28 cellular contexts compared by ENCODE assay signal in the genomic region with DNA sequence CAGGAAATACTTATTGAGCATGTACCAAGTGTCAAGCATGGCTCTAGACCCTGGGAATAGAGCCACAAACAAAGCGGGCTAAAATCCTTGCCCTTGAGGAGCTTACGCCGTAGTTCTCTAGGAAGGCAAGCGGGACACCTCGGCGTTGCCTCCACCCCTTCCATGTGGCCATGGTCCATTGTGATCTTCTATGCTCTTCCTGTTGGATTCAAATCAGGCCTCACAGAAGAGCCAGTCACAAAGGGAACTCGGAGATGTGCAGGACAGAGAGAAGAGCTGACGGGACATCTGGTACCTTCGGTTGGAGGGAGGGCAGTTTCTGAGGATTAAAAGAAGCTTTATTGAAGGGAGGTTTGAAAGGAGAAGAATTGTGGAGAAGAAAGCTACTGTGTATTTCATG.
DNase-seq lines count a peak whose midpoint lies in the region; ATAC-seq, FAIRE-seq and TF ChIP-seq lines count a peak whose summit lies in the region.
"Had no signal": no experiment of that assay in that cellular context is flagged by ENCODE, and none has a peak within 500 bp of the region (broad histone marks: within the 10 kb centered on the region; RNA-seq: fewer than 3 reads in every experiment).

No MANE protein-coding gene starts in this region.

- intact Hi-C loops in HCT116 (cut with micrococcal nuclease), result no loop called here
- intact Hi-C loops in ovary (cut with DNase I), result no loop called here

- H3K9me3 Mint-ChIP-seq in immature natural killer cell, result no peaks in the 10 kb centered on the region

- POLR2A ChIA-PET in HCT116 (lab: Charles Lee), result no interaction called here

- TF ChIP-seq RAD21 in HCT116 (IDR thresholded peaks at IDR 0.05; ENCODE audit: low read depth), result no peak

- H3K9me3 ChIP-seq in HCT116 (ENCODE audit: control insufficient read depth in 1 of 2, insufficient read depth in 1 of 2, low read depth in 1 of 2, low read length in 2 of 2) (no peaks in the 10 kb centered on the region), keratinocyte (ENCODE audit: control insufficient read depth, low read depth, low read length) (no peaks in the 10 kb centered on the region), ovary (no peaks in the 10 kb centered on the region)
- H3K9me3 ChIP-seq: SJSA1 had no signal

- H3K4me3 ChIP-seq in HCT116 (replicated peaks in 1 of 2; ENCODE audit: low read depth in 1 of 2, low read length in 2 of 2) (no peak overlapping the region), keratinocyte (ENCODE audit: control insufficient read depth in 2 of 3, extremely low read depth in 1 of 3, insufficient read depth in 2 of 3, low read depth in 1 of 3, low read length in 3 of 3) (no peak overlapping the region), ovary (no peak overlapping the region)
- H3K4me3 ChIP-seq: GM12878, PC-9, SJSA1 had no signal

- TF ChIP-seq EP300 in ovary (IDR thresholded peaks at IDR 0.05), result no peak

- CTCF ChIA-PET in HCT116 (lab: Charles Lee), result no interaction called here

- RAD21 ChIA-PET in HCT116 (lab: Charles Lee; ENCODE audit: low non-redundant PET in 1 of 2, low total read pairs in 2 of 2, uncharacterized antibody in 2 of 2, unreplicated experiment in 2 of 2), result no interaction called here

- no TSS peak for BruUV-seq in HCT116 (replicated peaks; lab: Mats Ljungman, UMichigan)

- H3K4me2 ChIP-seq in HCT116 (ENCODE audit: low read length) (peak overlapping the region; percentile 87), keratinocyte (ENCODE audit: control insufficient read depth, extremely low read depth, insufficient read depth, low read depth, low read length) (no peak overlapping the region)

- H3K9ac ChIP-seq in HCT116 (ENCODE audit: low read length) (no peak overlapping the region), keratinocyte (ENCODE audit: control insufficient read depth, extremely low read depth, insufficient read depth, low read length) (no peak overlapping the region)

- no peak for DNase-seq in HCT116 (ENCODE audit: low read depth, low spot score)
- DNase-seq in keratinocyte (ENCODE audit: low read depth, low spot score), result no peak
- DNase-seq in immature natural killer cell, result no peak
- no peak for DNase-seq in NOMO-1 treated with DMSO at 0.1 percent for 48 hours (lab: John Stamatoyannopoulos, UW; ENCODE audit: unreplicated experiment)
- DNase-seq in ovary, result no peak
- DNase-seq: C1 segment of cervical spinal cord; CD4-positive, alpha-beta memory T cell; COR-L47; EL; GDM1; KBM-7; MV-4-11; NCI-H1105; NCI-H1436 treated with DMSO at 0.1 percent for 48 hours; NCI-H1930; NCI-H2107; NCI-H524; NCI-H748 treated with DMSO at 0.1 percent for 48 hours; NK-92 treated with Interleukin-12 subunit alpha and Interleukin-12 subunit beta, amount 100 ng/mL, for 24 hours; PC-9 had no signal

- WGBS in ovary, 3 donors, result 80 to 84% (median 81%) methylated on average over 9 of the region's 9 CpGs

- ATAC-seq in HCT116 (no peak), GM21825 (IDR thresholded peaks at IDR 0.05; ENCODE audit: unreplicated experiment) (no peak)
- ATAC-seq: GM12878, Right ventricle myocardium inferior had no signal

- TF ChIP-seq POLR2A in HCT116 (IDR thresholded peaks at IDR 0.05; ENCODE audit: borderline replicate concordance, extremely low read depth, insufficient read depth, insufficient read length), result no peak
- TF ChIP-seq POLR2A in ovary (IDR thresholded peaks at IDR 0.05), result no peak

- H3K36me3 ChIP-seq in HCT116 (ENCODE audit: control insufficient read depth in 1 of 2, insufficient read depth in 2 of 2, low read length in 2 of 2), result no peaks in the 10 kb centered on the region
- H3K36me3 ChIP-seq in keratinocyte (ENCODE audit: control insufficient read depth in 2 of 2, extremely low read depth in 1 of 2, insufficient read depth in 2 of 2, low read length in 2 of 2), result no peaks in the 10 kb centered on the region
- no peaks in the 10 kb centered on the region for H3K36me3 ChIP-seq in ovary
- H3K36me3 ChIP-seq: SJSA1 had no signal

- H3K36me3 Mint-ChIP-seq in immature natural killer cell, result no peaks in the 10 kb centered on the region
- H3K36me3 Mint-ChIP-seq: CD4-positive, alpha-beta memory T cell had no signal

- H3K27me3 Mint-ChIP-seq in immature natural killer cell (ENCODE audit: low read depth in 3 of 3), result peaks cover 0 to 6% (median 1%) of the 10 kb centered on the region in 3 donors

- no peaks in the 10 kb centered on the region for H3K9me2 ChIP-seq in HCT116 (ENCODE audit: insufficient read depth)

- H3K4me1 Mint-ChIP-seq in immature natural killer cell, result no peaks in the 10 kb centered on the region
- H3K4me1 Mint-ChIP-seq: CD4-positive, alpha-beta memory T cell had no signal

- H3K9me1 ChIP-seq in keratinocyte (ENCODE audit: control insufficient read depth, extremely low read depth, insufficient read depth, low read length), result no peaks in the 10 kb centered on the region

- H3K27ac Mint-ChIP-seq in immature natural killer cell, result no peak overlapping the region

- H3K27ac ChIP-seq in HCT116 (ENCODE audit: low read depth, low read length) (no peak overlapping the region), cingulate gyrus (ENCODE audit: low read depth, low read length) (peak overlapping the region; percentile 90), keratinocyte (ENCODE audit: control insufficient read depth, insufficient read depth, low read length) (no peak overlapping the region), temporal lobe (ENCODE audit: low read depth, low read length) (peak overlapping the region; percentile 91), ovary (no peak overlapping the region)
- H3K27ac ChIP-seq: PC-9, SJSA1 had no signal

- H4K20me1 ChIP-seq in HCT116 (ENCODE audit: insufficient read depth) (no peaks in the 10 kb centered on the region), keratinocyte (ENCODE audit: control insufficient read depth, extremely low read depth, insufficient read depth, low read length) (no peaks in the 10 kb centered on the region)

- peak; percentile 71 for FAIRE-seq in keratinocyte (lab: Jason Lieb, UNC)
- FAIRE-seq: A204.1, GM12878, H54 had no signal

- H2AFZ ChIP-seq in HCT116 (ENCODE audit: low read depth, low read length, poor library complexity, severe bottlenecking), result peak overlapping the region; percentile 13
- no peak overlapping the region for H2AFZ ChIP-seq in keratinocyte (ENCODE audit: control insufficient read depth, low read length)
- H2AFZ ChIP-seq: PC-9 had no signal

- dilution Hi-C loops in keratinocyte (cut with MboI; ENCODE audit: extremely low pct_ligation_motif_present, low sequenced_read_pairs), result no loop called here

- no peaks in the 10 kb centered on the region for H3K27me3 ChIP-seq in HCT116 (ENCODE audit: insufficient read depth, low read length)
- peaks cover 3% of the 10 kb centered on the region for H3K27me3 ChIP-seq in keratinocyte (ENCODE audit: control insufficient read depth, extremely low read depth, insufficient read depth, low read length)
- H3K27me3 ChIP-seq in ovary, result no peaks in the 10 kb centered on the region

- TF ChIP-seq CTCF in HCT116 (IDR thresholded peaks at IDR 0.05 in 2 of 3, conservative IDR thresholded peaks at IDR 0.05 in 1 of 3; ENCODE audit: borderline replicate concordance in 1 of 3, insufficient read depth in 1 of 3, low read depth in 2 of 3, low read length in 2 of 3), result no peak
- no peak for TF ChIP-seq CTCF in keratinocyte (optimal IDR thresholded peaks at IDR 0.05 in 1 of 3, IDR thresholded peaks at IDR 0.05 in 1 of 3, conservative IDR thresholded peaks at IDR 0.05 in 1 of 3; ENCODE audit: extremely low read depth in 1 of 3, insufficient read depth in 2 of 3, low read length in 3 of 3)
- no peak for TF ChIP-seq CTCF in ovary (IDR thresholded peaks at IDR 0.05)

- no peak overlapping the region for H3K4me3 Mint-ChIP-seq in immature natural killer cell
- H3K4me3 Mint-ChIP-seq: CD4-positive, alpha-beta memory T cell had no signal

- H3K79me2 ChIP-seq in HCT116 (ENCODE audit: insufficient read depth, low read length), result no peaks in the 10 kb centered on the region
- H3K79me2 ChIP-seq in keratinocyte (ENCODE audit: control insufficient read depth, insufficient read depth, low read length), result no peaks in the 10 kb centered on the region

- H3K4me1 ChIP-seq in HCT116 (ENCODE audit: control insufficient read depth in 1 of 2, insufficient read depth in 2 of 2, low read length in 2 of 2), result peaks cover 28 to 42% of the 10 kb centered on the region in 2 experiments
- H3K4me1 ChIP-seq in keratinocyte (ENCODE audit: control insufficient read depth, extremely low read depth, insufficient read depth, low read length), result peaks cover 14% of the 10 kb centered on the region
- H3K4me1 ChIP-seq in ovary (ENCODE audit: insufficient read depth), result no peaks in the 10 kb centered on the region
- H3K4me1 ChIP-seq: SJSA1 had no signal

TF ChIP-seq in HCT116, 20 proteins besides CTCF, POLR2A, EP300 and RAD21:
- TF ChIP-seq, protein P1, sequence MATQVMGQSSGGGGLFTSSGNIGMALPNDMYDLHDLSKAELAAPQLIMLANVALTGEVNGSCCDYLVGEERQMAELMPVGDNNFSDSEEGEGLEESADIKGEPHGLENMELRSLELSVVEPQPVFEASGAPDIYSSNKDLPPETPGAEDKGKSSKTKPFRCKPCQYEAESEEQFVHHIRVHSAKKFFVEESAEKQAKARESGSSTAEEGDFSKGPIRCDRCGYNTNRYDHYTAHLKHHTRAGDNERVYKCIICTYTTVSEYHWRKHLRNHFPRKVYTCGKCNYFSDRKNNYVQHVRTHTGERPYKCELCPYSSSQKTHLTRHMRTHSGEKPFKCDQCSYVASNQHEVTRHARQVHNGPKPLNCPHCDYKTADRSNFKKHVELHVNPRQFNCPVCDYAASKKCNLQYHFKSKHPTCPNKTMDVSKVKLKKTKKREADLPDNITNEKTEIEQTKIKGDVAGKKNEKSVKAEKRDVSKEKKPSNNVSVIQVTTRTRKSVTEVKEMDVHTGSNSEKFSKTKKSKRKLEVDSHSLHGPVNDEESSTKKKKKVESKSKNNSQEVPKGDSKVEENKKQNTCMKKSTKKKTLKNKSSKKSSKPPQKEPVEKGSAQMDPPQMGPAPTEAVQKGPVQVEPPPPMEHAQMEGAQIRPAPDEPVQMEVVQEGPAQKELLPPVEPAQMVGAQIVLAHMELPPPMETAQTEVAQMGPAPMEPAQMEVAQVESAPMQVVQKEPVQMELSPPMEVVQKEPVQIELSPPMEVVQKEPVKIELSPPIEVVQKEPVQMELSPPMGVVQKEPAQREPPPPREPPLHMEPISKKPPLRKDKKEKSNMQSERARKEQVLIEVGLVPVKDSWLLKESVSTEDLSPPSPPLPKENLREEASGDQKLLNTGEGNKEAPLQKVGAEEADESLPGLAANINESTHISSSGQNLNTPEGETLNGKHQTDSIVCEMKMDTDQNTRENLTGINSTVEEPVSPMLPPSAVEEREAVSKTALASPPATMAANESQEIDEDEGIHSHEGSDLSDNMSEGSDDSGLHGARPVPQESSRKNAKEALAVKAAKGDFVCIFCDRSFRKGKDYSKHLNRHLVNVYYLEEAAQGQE (IDR thresholded peaks at IDR 0.05; ENCODE audit: low read depth), result no peak
- TF ChIP-seq EZH2phosphoT487 (IDR thresholded peaks at IDR 0.05; ENCODE audit: borderline replicate concordance), result no peak
- TF ChIP-seq POLR2AphosphoS5 (IDR thresholded peaks at IDR 0.05; ENCODE audit: low read depth, low read length), result no peak
- TF ChIP-seq EZH2 (IDR thresholded peaks at IDR 0.05), result no peak

Comparison
In these comparisons a context has a peak if more than half of its experiments do, and no peak if none do; other contexts are left out.
1. H3K27ac ChIP-seq: peak in cingulate gyrus (single experiment) and temporal lobe (single experiment); none in HCT116 (single experiment), keratinocyte (single experiment) and ovary (0 of 2).